24 cellular contexts compared by ENCODE assay signal in the genomic region with DNA sequence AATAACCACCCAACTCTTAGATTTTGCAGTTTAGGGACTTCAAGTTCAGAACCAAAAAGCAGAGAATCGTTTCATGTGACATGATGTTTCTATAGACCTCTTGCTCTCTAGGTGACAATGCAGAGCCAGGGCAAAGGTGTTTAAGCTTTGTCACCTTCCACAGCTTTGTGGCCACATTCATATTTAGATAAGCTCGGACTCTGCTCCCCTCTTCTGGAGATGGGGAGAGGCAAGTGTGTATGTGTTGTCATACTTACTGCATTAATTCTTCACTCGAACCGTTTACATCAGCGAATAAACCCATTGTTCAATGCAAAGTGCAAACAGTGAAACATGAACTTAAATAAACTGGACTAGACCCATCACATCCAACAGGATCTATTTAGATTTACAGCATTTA. TPM values are rescaled to one million over a fixed set of nuclear protein-coding genes. Genes with fewer than 3 reads are reported as not detected.
"Had no signal": no experiment of that assay in that cellular context is flagged by ENCODE, and none has a peak within 500 bp of the region (broad histone marks: within the 10 kb centered on the region; RNA-seq: fewer than 3 reads in every experiment).

No MANE protein-coding gene starts in this region.

- H3K36me3 Mint-ChIP-seq: activated naive CD4-positive, alpha-beta T cell treated with anti-CD3 and anti-CD28 coated beads, Interleukin-2, amount 10 ng/mL, durations not matched to agents 7 days and 5 days; memory B cell; stimulated activated naive B cell treated with anti-CD40 and anti-IgM and Interleukin-4, amounts not matched to agents 10 μg/mL and 1 μg/mL and 100 μg/mL, for 72 hours had no signal

- H3K9me3 ChIP-seq: colonic mucosa, esophagus squamous epithelium, gastrocnemius medialis, testis had no signal

- H3K27me3 Mint-ChIP-seq: activated naive CD4-positive, alpha-beta T cell treated with anti-CD3 and anti-CD28 coated beads, Interleukin-2, amount 10 ng/mL, durations not matched to agents 7 days and 5 days; stimulated activated naive B cell treated with anti-CD40 and anti-IgM and Interleukin-4, amounts not matched to agents 10 μg/mL and 1 μg/mL and 100 μg/mL, for 72 hours had no signal

- ATAC-seq: activated CD4-positive, CD25-positive, alpha-beta regulatory T cell treated with anti-CD3 and anti-CD28 coated beads, Interleukin-2, amount 50 U/mL, for 24 hours; activated T-cell treated with anti-CD3 and anti-CD28 coated beads, Interleukin-2, amount 50 U/mL, for 72 hours; gastrocnemius medialis; sciatic nerve; stimulated activated naive B cell treated with anti-CD40 and anti-IgM and Interleukin-4, amounts not matched to agents 10 μg/mL and 1 μg/mL and 100 μg/mL, for 72 hours had no signal

- H3K4me3 ChIP-seq: colonic mucosa, dorsolateral prefrontal cortex, esophagus squamous epithelium, gastrocnemius medialis, smooth muscle cell, testis had no signal

- H3K4me3 Mint-ChIP-seq: activated CD4-positive, alpha-beta memory T cell treated with anti-CD3 and anti-CD28 coated beads, Interleukin-2, amount 10 ng/mL, durations not matched to agents 7 days and 5 days; activated CD4-positive, alpha-beta T cell treated with anti-CD3 and anti-CD28 coated beads, Interleukin-2, amount 10 ng/mL, durations not matched to agents 24 days and 14 days; activated naive CD4-positive, alpha-beta T cell treated with anti-CD3 and anti-CD28 coated beads, Interleukin-2, amount 10 ng/mL, durations not matched to agents 7 days and 5 days; activated T-cell treated with anti-CD3 and anti-CD28 coated beads, Interleukin-2, amount 50 U/mL, for 72 hours; memory B cell; nephron; stimulated activated naive B cell treated with anti-CD40 and anti-IgM and Interleukin-4, amounts not matched to agents 10 μg/mL and 1 μg/mL and 100 μg/mL, for 72 hours had no signal

- DNase-seq: activated CD4-positive, alpha-beta memory T cell treated with anti-CD3 and anti-CD28 coated beads, Interleukin-2, amount 10 ng/mL, durations not matched to agents 7 days and 5 days; activated CD4-positive, alpha-beta T cell treated with anti-CD3 and anti-CD28 coated beads, Interleukin-2, amount 10 ng/mL, durations not matched to agents 24 days and 14 days; activated effector memory CD4-positive, alpha-beta T cell treated with Interleukin-2 at 50 U/mL for 16 hours; activated naive CD4-positive, alpha-beta T cell treated with anti-CD3 and anti-CD28 coated beads, Interleukin-2, amount 10 ng/mL, durations not matched to agents 7 days and 5 days; activated T-cell treated with anti-CD3 and anti-CD28 coated beads, Interleukin-2, amount 50 U/mL, for 72 hours; amygdala; colonic mucosa; dorsolateral prefrontal cortex; esophagus squamous epithelium; gastrocnemius medialis; hypothalamus; stimulated activated CD4-positive, alpha-beta T cell treated with anti-CD3 and anti-CD28 coated beads, Interleukin-15, amount 100 ng/mL, for 24 hours; stimulated activated CD4-positive, alpha-beta T cell treated with anti-CD3 and anti-CD28 coated beads, Interleukin-2, amount 100 ng/mL, for 48 hours; stimulated activated CD8-positive, alpha-beta memory T cell treated with anti-CD3 and anti-CD28 coated beads, Interleukin-4, amount 100 ng/mL, for 48 hours; stimulated activated naive B cell treated with anti-CD40 and anti-IgM and Interleukin-4, amounts not matched to agents 10 μg/mL and 1 μg/mL and 100 μg/mL, for 72 hours; T-helper 2 cell; testis; trophoblast cell had no signal

- H3K9me3 Mint-ChIP-seq: activated CD4-positive, alpha-beta memory T cell treated with anti-CD3 and anti-CD28 coated beads, Interleukin-2, amount 10 ng/mL, durations not matched to agents 7 days and 5 days; activated CD4-positive, alpha-beta T cell treated with anti-CD3 and anti-CD28 coated beads, Interleukin-2, amount 10 ng/mL, durations not matched to agents 24 days and 14 days; activated naive CD4-positive, alpha-beta T cell treated with anti-CD3 and anti-CD28 coated beads, Interleukin-2, amount 10 ng/mL, durations not matched to agents 7 days and 5 days; activated T-cell treated with anti-CD3 and anti-CD28 coated beads, Interleukin-2, amount 50 U/mL, for 72 hours; memory B cell; nephron; stimulated activated naive B cell treated with anti-CD40 and anti-IgM and Interleukin-4, amounts not matched to agents 10 μg/mL and 1 μg/mL and 100 μg/mL, for 72 hours had no signal

- H3K27ac Mint-ChIP-seq: activated CD4-positive, alpha-beta memory T cell treated with anti-CD3 and anti-CD28 coated beads, Interleukin-2, amount 10 ng/mL, durations not matched to agents 7 days and 5 days; activated CD4-positive, alpha-beta T cell treated with anti-CD3 and anti-CD28 coated beads, Interleukin-2, amount 10 ng/mL, durations not matched to agents 24 days and 14 days; activated naive CD4-positive, alpha-beta T cell treated with anti-CD3 and anti-CD28 coated beads, Interleukin-2, amount 10 ng/mL, durations not matched to agents 7 days and 5 days; activated T-cell treated with anti-CD3 and anti-CD28 coated beads, Interleukin-2, amount 50 U/mL, for 72 hours; memory B cell; stimulated activated naive B cell treated with anti-CD40 and anti-IgM and Interleukin-4, amounts not matched to agents 10 μg/mL and 1 μg/mL and 100 μg/mL, for 72 hours had no signal

- H2AFZ ChIP-seq: parathyroid adenoma had no signal

- H3K4me1 Mint-ChIP-seq: activated CD4-positive, alpha-beta memory T cell treated with anti-CD3 and anti-CD28 coated beads, Interleukin-2, amount 10 ng/mL, durations not matched to agents 7 days and 5 days; activated CD4-positive, alpha-beta T cell treated with anti-CD3 and anti-CD28 coated beads, Interleukin-2, amount 10 ng/mL, durations not matched to agents 24 days and 14 days; activated naive CD4-positive, alpha-beta T cell treated with anti-CD3 and anti-CD28 coated beads, Interleukin-2, amount 10 ng/mL, durations not matched to agents 7 days and 5 days; memory B cell; nephron; stimulated activated naive B cell treated with anti-CD40 and anti-IgM and Interleukin-4, amounts not matched to agents 10 μg/mL and 1 μg/mL and 100 μg/mL, for 72 hours had no signal

- H3K4me1 ChIP-seq: colonic mucosa, gastrocnemius medialis, parathyroid adenoma, testis had no signal

- H3K27me3 ChIP-seq: colonic mucosa, dorsolateral prefrontal cortex, esophagus squamous epithelium, gastrocnemius medialis, testis had no signal

- H3K79me2 ChIP-seq: parathyroid adenoma had no signal

- H3K27ac ChIP-seq: colonic mucosa, esophagus squamous epithelium, gastrocnemius medialis, parathyroid adenoma, testis had no signal

- H3K36me3 ChIP-seq: colonic mucosa had no signal

- H3K4me2 ChIP-seq: smooth muscle cell had no signal

RNA-seq across cellular contexts. Expression of a gene that starts 33.2 kb away (rescaled TPM):
- total RNA-seq: activated CD4-positive, alpha-beta memory T cell treated with anti-CD3 and anti-CD28 coated beads, Interleukin-2, amount 10 ng/mL, durations not matched to agents 7 days and 5 days; activated CD4-positive, alpha-beta T cell treated with anti-CD3 and anti-CD28 coated beads, Interleukin-2, amount 10 ng/mL, durations not matched to agents 24 days and 14 days had no signal
